Comparison of ENCODE assay signal across 10 cellular contexts in genomic region chr7:128740996-128741395, GRCh38. TPM values are rescaled to one million over a fixed set of nuclear protein-coding genes. Genes with fewer than 3 reads are reported as not detected.
DNase-seq lines count a peak whose midpoint lies in the region; ATAC-seq and TF ChIP-seq lines count a peak whose summit lies in the region.
"Had no signal": no experiment of that assay in that cellular context is flagged by ENCODE, and none has a peak within 500 bp of the region (broad histone marks: within the 10 kb centered on the region; RNA-seq: fewer than 3 reads in every experiment).

No MANE protein-coding gene starts in this region.

- H3K4me3 ChIP-seq in lower lobe of right lung (peak overlapping the region; percentile 95), aorta (ENCODE audit: low read length in 2 of 2) (peak overlapping the region; percentile 43 to 94)

- intact Hi-C loops in lower lobe of right lung (cut with DNase I) (no loop called here), aorta (cut with DNase I) (no loop called here)

- ATAC-seq in stimulated activated naive CD8-positive, alpha-beta T cell treated with anti-CD3 and anti-CD28 coated beads, Interleukin-15, amount 100 ng/mL, for 72 hours = no peak
- ATAC-seq in lower lobe of right lung (no peak), aorta (ENCODE audit: low FRiP score) (no peak), GM19455 (IDR thresholded peaks at IDR 0.05; ENCODE audit: unreplicated experiment) (no peak)

- TF ChIP-seq CTCF in brain (conservative IDR thresholded peaks at IDR 0.05) (no peak), lower lobe of right lung (IDR thresholded peaks at IDR 0.05) (no peak)

- peaks cover 29% of the 10 kb centered on the region for H3K36me3 Mint-ChIP-seq in stimulated activated naive CD8-positive, alpha-beta T cell treated with anti-CD3 and anti-CD28 coated beads, Interleukin-15, Interleukin-2, amounts not matched to agents 100 ng/mL and 50 ng/mL, for 24 hours (ENCODE audit: low read depth)
- H3K36me3 Mint-ChIP-seq in brain = peaks cover 29% of the 10 kb centered on the region
- H3K36me3 Mint-ChIP-seq: naive B cell had no signal

- H3K27me3 ChIP-seq in lower lobe of right lung (ENCODE audit: low read depth) (no peaks in the 10 kb centered on the region), aorta (ENCODE audit: control insufficient read depth in 1 of 2, insufficient read depth in 2 of 2, low read length in 1 of 2) (no peaks in the 10 kb centered on the region)

- DNase-seq in stimulated activated naive CD8-positive, alpha-beta T cell treated with anti-CD3 and anti-CD28 coated beads, Interleukin-15, amount 100 ng/mL, for 72 hours = no peak
- DNase-seq in lower lobe of right lung = no peak
- no peak for DNase-seq in aorta
- DNase-seq in NK-92 (lab: John Stamatoyannopoulos, UW; ENCODE audit: unreplicated experiment) = no peak
- DNase-seq in OCI-M2 (lab: John Stamatoyannopoulos, UW; ENCODE audit: unreplicated experiment) = no peak
- DNase-seq: naive B cell had no signal

- H3K4me1 Mint-ChIP-seq in stimulated activated naive CD8-positive, alpha-beta T cell treated with anti-CD3 and anti-CD28 coated beads, Interleukin-15, Interleukin-2, amounts not matched to agents 100 ng/mL and 50 ng/mL, for 24 hours (ENCODE audit: low read depth) = peaks cover 65% of the 10 kb centered on the region
- peaks cover 34% of the 10 kb centered on the region for H3K4me1 Mint-ChIP-seq in stimulated activated naive CD8-positive, alpha-beta T cell treated with anti-CD3 and anti-CD28 coated beads, Interleukin-15, amount 100 ng/mL, for 72 hours
- peaks cover 67% of the 10 kb centered on the region for H3K4me1 Mint-ChIP-seq in brain

- H3K9me3 Mint-ChIP-seq in stimulated activated naive CD8-positive, alpha-beta T cell treated with anti-CD3 and anti-CD28 coated beads, Interleukin-15, Interleukin-2, amounts not matched to agents 100 ng/mL and 50 ng/mL, for 24 hours = no peaks in the 10 kb centered on the region
- H3K9me3 Mint-ChIP-seq in stimulated activated naive CD8-positive, alpha-beta T cell treated with anti-CD3 and anti-CD28 coated beads, Interleukin-15, amount 100 ng/mL, for 72 hours = no peaks in the 10 kb centered on the region
- H3K9me3 Mint-ChIP-seq in brain = peaks cover 0 to 2% (median 0%) of the 10 kb centered on the region in 5 experiments
- H3K9me3 Mint-ChIP-seq: naive B cell had no signal

- WGBS in aorta, 2 donors = 16% methylated on average over 3 of the region's 3 CpGs

- peaks cover 53% of the 10 kb centered on the region for H3K4me1 ChIP-seq in lower lobe of right lung
- peaks cover 0 to 3% of the 10 kb centered on the region in 2 donors for H3K4me1 ChIP-seq in aorta (ENCODE audit: control insufficient read depth in 1 of 2, insufficient read depth in 2 of 2, low read length in 2 of 2)

- H3K9me3 ChIP-seq in lower lobe of right lung (no peaks in the 10 kb centered on the region), aorta (ENCODE audit: control insufficient read depth, low read length) (no peaks in the 10 kb centered on the region)

- H3K36me3 ChIP-seq in lower lobe of right lung (no peaks in the 10 kb centered on the region), aorta (ENCODE audit: control insufficient read depth in 1 of 2, insufficient read depth in 2 of 2, low read length in 1 of 2) (no peaks in the 10 kb centered on the region)

- peak overlapping the region; percentile 35 for H3K4me3 Mint-ChIP-seq in stimulated activated naive CD8-positive, alpha-beta T cell treated with anti-CD3 and anti-CD28 coated beads, Interleukin-15, Interleukin-2, amounts not matched to agents 100 ng/mL and 50 ng/mL, for 24 hours
- H3K4me3 Mint-ChIP-seq in stimulated activated naive CD8-positive, alpha-beta T cell treated with anti-CD3 and anti-CD28 coated beads, Interleukin-15, amount 100 ng/mL, for 72 hours = no peak overlapping the region
- peak overlapping the region; percentile 74 to 99 (median 86) for H3K4me3 Mint-ChIP-seq in brain

- H3K27ac ChIP-seq in lower lobe of right lung (no peak overlapping the region), aorta (ENCODE audit: low read depth in 1 of 2, low read length in 2 of 2) (no peak overlapping the region)

- H3K27ac Mint-ChIP-seq in stimulated activated naive CD8-positive, alpha-beta T cell treated with anti-CD3 and anti-CD28 coated beads, Interleukin-15, Interleukin-2, amounts not matched to agents 100 ng/mL and 50 ng/mL, for 24 hours = no peak overlapping the region
- no peak overlapping the region for H3K27ac Mint-ChIP-seq in stimulated activated naive CD8-positive, alpha-beta T cell treated with anti-CD3 and anti-CD28 coated beads, Interleukin-15, amount 100 ng/mL, for 72 hours
- H3K27ac Mint-ChIP-seq in brain = peak overlapping the region in 4 of 5 experiments; percentile 4 to 77 (median 61)

- H3K27me3 Mint-ChIP-seq in stimulated activated naive CD8-positive, alpha-beta T cell treated with anti-CD3 and anti-CD28 coated beads, Interleukin-15, Interleukin-2, amounts not matched to agents 100 ng/mL and 50 ng/mL, for 24 hours = no peaks in the 10 kb centered on the region
- no peaks in the 10 kb centered on the region for H3K27me3 Mint-ChIP-seq in stimulated activated naive CD8-positive, alpha-beta T cell treated with anti-CD3 and anti-CD28 coated beads, Interleukin-15, amount 100 ng/mL, for 72 hours
- peaks cover 9% of the 10 kb centered on the region for H3K27me3 Mint-ChIP-seq in brain
- H3K27me3 Mint-ChIP-seq: naive B cell had no signal

RNA-seq across cellular contexts. Expression of gene CALU, which starts 1.8 kb away (rescaled TPM):
- 41.6 TPM for polyA plus RNA-seq in brain (ENCODE audit: insufficient read depth, low read depth, low replicate concordance)
- 84.6 TPM for total RNA-seq in lower lobe of right lung
- 100 to 1,000 TPM; 206 to 267 TPM for total RNA-seq in aorta
- polyA plus RNA-seq in aorta = 100 to 1,000 TPM; 145 to 164 TPM

RNA-seq across cellular contexts. Expression of gene OPN1SW, which starts 34.6 kb away (rescaled TPM):
- polyA plus RNA-seq in brain (ENCODE audit: insufficient read depth, low read depth, low replicate concordance) = not detected
- total RNA-seq in lower lobe of right lung = not detected
- not detected for total RNA-seq in aorta
- polyA plus RNA-seq in aorta = not detected
- total RNA-seq: T-helper 2 cell treated with Interferon-gamma antibody and Interleukin-4, amounts not matched to agents 100 ng/mL and 5 ng/mL, for 36 hours had no signal

RNA-seq across cellular contexts. Expression of gene CCDC136, which starts 50.8 kb away (rescaled TPM):
- polyA plus RNA-seq in brain (ENCODE audit: insufficient read depth, low read depth, low replicate concordance) (33.2 TPM), aorta (1 to 10 TPM; 7.5 to 8.9 TPM)
- total RNA-seq in lower lobe of right lung (3.0 TPM), aorta (10 to 100 TPM; 18.3 to 29.5 TPM)

Comparison
In these comparisons a context has a peak if more than half of its experiments do, and no peak if none do; other contexts are left out.
1. H3K4me3 Mint-ChIP-seq: peak in stimulated activated naive CD8-positive, alpha-beta T cell treated with anti-CD3 and anti-CD28 coated beads, Interleukin-15, Interleukin-2, amounts not matched to agents 100 ng/mL and 50 ng/mL, for 24 hours (single experiment) and brain (5 of 5); none in stimulated activated naive CD8-positive, alpha-beta T cell treated with anti-CD3 and anti-CD28 coated beads, Interleukin-15, amount 100 ng/mL, for 72 hours (0 of 2).
2. H3K27ac Mint-ChIP-seq: peak in brain (4 of 5); none in stimulated activated naive CD8-positive, alpha-beta T cell treated with anti-CD3 and anti-CD28 coated beads, Interleukin-15, Interleukin-2, amounts not matched to agents 100 ng/mL and 50 ng/mL, for 24 hours (single experiment) and stimulated activated naive CD8-positive, alpha-beta T cell treated with anti-CD3 and anti-CD28 coated beads, Interleukin-15, amount 100 ng/mL, for 72 hours (0 of 2).